In the genomic region with DNA sequence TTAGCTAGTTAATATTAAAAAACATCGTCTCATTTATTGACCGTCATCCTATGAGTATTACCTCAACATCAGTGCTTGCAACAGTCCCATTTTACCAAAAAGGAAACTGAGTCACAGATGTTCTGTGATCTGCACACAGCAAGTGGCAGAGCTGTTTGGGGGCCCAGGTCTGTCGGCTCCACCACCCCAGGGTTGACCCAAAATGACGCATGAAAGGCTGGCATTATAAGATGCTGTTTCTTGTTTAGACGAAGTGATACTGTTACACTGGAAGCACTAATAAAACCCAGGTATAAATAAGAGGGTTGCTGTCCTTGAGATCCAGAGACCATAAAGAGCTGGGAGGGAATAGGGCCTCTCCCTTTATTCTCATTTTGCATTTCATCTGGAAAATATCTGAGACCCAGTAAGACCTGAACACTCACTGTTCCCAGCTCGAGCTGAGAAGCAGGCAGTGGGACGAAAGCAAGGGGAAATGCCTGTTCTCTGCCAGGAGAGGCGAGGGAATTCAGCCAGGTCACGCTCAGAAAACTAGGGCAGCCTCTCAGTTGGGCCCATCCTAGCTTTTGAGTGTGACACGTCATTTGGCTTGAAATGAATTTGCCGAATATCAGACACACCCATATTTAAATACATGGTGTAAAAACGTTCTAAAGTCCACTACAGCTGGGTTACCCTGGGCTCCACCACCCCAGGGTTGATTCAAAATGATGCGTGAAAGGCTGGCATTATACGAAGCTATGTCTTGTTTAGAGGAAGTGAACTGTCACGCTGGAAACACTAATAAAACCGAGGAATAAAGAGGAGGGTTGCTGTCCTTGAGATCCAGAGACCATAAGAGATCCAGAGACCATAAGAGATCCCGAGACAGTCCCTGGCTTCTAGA, we compare ENCODE assay signal across 1 cellular context.
TF ChIP-seq lines count a peak whose summit lies in the region.

No MANE protein-coding gene starts in this region.

TF ChIP-seq in endothelial cell of umbilical vein, 7 proteins besides CTCF, POLR2A, EP300 and RAD21:
- TF ChIP-seq, protein P1, sequence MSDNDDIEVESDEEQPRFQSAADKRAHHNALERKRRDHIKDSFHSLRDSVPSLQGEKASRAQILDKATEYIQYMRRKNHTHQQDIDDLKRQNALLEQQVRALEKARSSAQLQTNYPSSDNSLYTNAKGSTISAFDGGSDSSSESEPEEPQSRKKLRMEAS (IDR thresholded peaks at IDR 0.05; ENCODE audit: insufficient read depth, insufficient read length) = no peak
